Comparison of ENCODE assay signal across 24 cellular contexts in genomic region chr19:31656507-31656906, GRCh38.
DNase-seq lines count a peak whose midpoint lies in the region; TF ChIP-seq lines count a peak whose summit lies in the region.
"Had no signal": no experiment of that assay in that cellular context is flagged by ENCODE, and none has a peak within 500 bp of the region (broad histone marks: within the 10 kb centered on the region; RNA-seq: fewer than 3 reads in every experiment).

No MANE protein-coding gene starts in this region.

- no peak overlapping the region for H2AFZ ChIP-seq in Karpas-422 (ENCODE audit: low read length)

- H3K9ac ChIP-seq in Karpas-422 (ENCODE audit: low read length): no peak overlapping the region
- H3K9ac ChIP-seq: BLaER1 had no signal

- H3K27ac ChIP-seq in Karpas-422 (ENCODE audit: low read length) (no peak overlapping the region), caudate nucleus (ENCODE audit: low read depth, low read length) (no peak overlapping the region), transverse colon (no peak overlapping the region), ascending aorta (no peak overlapping the region)
- H3K27ac ChIP-seq: BLaER1 had no signal

- no peaks in the 10 kb centered on the region for H4K20me1 ChIP-seq in Karpas-422 (ENCODE audit: insufficient read depth, low read depth, low read length)
- H4K20me1 ChIP-seq: BLaER1 had no signal

- in situ Hi-C loops in transverse colon (cut with MboI; ENCODE audit: low pct_ligation_motif_present in 1 of 4, low pct_unique_long_range_greater_than_20kb in 1 of 4, low sequenced_read_pairs in 3 of 4): no loop called here
- in situ Hi-C loops in KBM-7 (cut with MboI; ENCODE audit: low pct_unique_long_range_greater_than_20kb, low sequenced_read_pairs): no loop called here

- H3K9me3 ChIP-seq in Karpas-422 (ENCODE audit: low read length) (no peaks in the 10 kb centered on the region), transverse colon (no peaks in the 10 kb centered on the region), ascending aorta (no peaks in the 10 kb centered on the region)
- H3K9me3 ChIP-seq: BE2C, BLaER1 had no signal

- no peak for TF ChIP-seq EP300 in transverse colon (IDR thresholded peaks at IDR 0.05; ENCODE audit: low read depth)

- no peak overlapping the region for H3K4me3 ChIP-seq in Karpas-422 (ENCODE audit: low read length)
- H3K4me3 ChIP-seq in transverse colon: no peak overlapping the region
- no peak overlapping the region for H3K4me3 ChIP-seq in ascending aorta
- H3K4me3 ChIP-seq: BLaER1, GM12878 had no signal

- H3K4me1 ChIP-seq in Karpas-422 (ENCODE audit: low read length) (peaks cover 12% of the 10 kb centered on the region), transverse colon (no peaks in the 10 kb centered on the region), ascending aorta (no peaks in the 10 kb centered on the region)
- H3K4me1 ChIP-seq: BE2C, BLaER1 had no signal

- H3K4me2 ChIP-seq in Karpas-422 (ENCODE audit: low read depth, low read length, poor library complexity, severe bottlenecking): no peak overlapping the region
- H3K4me2 ChIP-seq: BLaER1 had no signal

- no peaks in the 10 kb centered on the region for H3K9me2 ChIP-seq in Karpas-422 (replicated peaks; ENCODE audit: insufficient read depth, low read length)

- TF ChIP-seq POLR2A in transverse colon (IDR thresholded peaks at IDR 0.05): no peak

- intact Hi-C loops in transverse colon (cut with DNase I; ENCODE audit: low total_unique reads): no loop called here
- intact Hi-C loops in ascending aorta (cut with DNase I): no loop called here

- H3K79me2 ChIP-seq in Karpas-422 (ENCODE audit: low read length): no peaks in the 10 kb centered on the region

- no peaks in the 10 kb centered on the region for H3K36me3 ChIP-seq in Karpas-422 (ENCODE audit: insufficient read depth, low read length)
- no peaks in the 10 kb centered on the region for H3K36me3 ChIP-seq in transverse colon
- no peaks in the 10 kb centered on the region for H3K36me3 ChIP-seq in ascending aorta
- H3K36me3 ChIP-seq: BE2C, BLaER1 had no signal

- peak; percentile 20 for DNase-seq in Karpas-422
- peak in 34 of 61 donors; percentile 6 to 82 (median 24) for DNase-seq in caudate nucleus (lab: John Stamatoyannopoulos, UW)
- peak; percentile 8 for DNase-seq in inferior parietal cortex (ENCODE audit: extremely low spot score)
- peak; percentile 15 for DNase-seq in superior temporal gyrus (ENCODE audit: extremely low spot score)
- DNase-seq in transverse colon: no peak
- DNase-seq in ascending aorta (ENCODE audit: low spot score in 2 of 2): no peak
- no peak for DNase-seq in KBM-7
- DNase-seq: 8988T; ACHN; BE2C; C1 segment of cervical spinal cord; CD4-positive, alpha-beta memory T cell; CD4-positive, CD25-positive, alpha-beta regulatory T cell; CD8-positive, alpha-beta memory T cell; COR-L47; DMS 273 treated with DMSO at 0.1 percent for 48 hours; DMS153; DMS53; DMS79; DND-41; EL; GDM1 had no signal

- TF ChIP-seq CTCF in transverse colon (IDR thresholded peaks at IDR 0.05): no peak
- TF ChIP-seq CTCF in ascending aorta (IDR thresholded peaks at IDR 0.05): no peak

- H3K27me3 ChIP-seq in Karpas-422 (ENCODE audit: low read length) (no peaks in the 10 kb centered on the region), transverse colon (no peaks in the 10 kb centered on the region), ascending aorta (no peaks in the 10 kb centered on the region)
- H3K27me3 ChIP-seq: BE2C, BLaER1 had no signal

- WGBS in transverse colon (ENCODE audit: low coverage in 1 of 2), 2 donors: 93% methylated on average over 9 of the region's 9 CpGs; no CpG with 5 or more reads in 1 of the 2 donors

Comparison
In these comparisons a context has a peak if more than half of its experiments do, and no peak if none do; other contexts are left out.
1. DNase-seq: peak in Karpas-422 (single experiment), caudate nucleus (34 of 61), inferior parietal cortex (single experiment) and superior temporal gyrus (single experiment); none in transverse colon (single experiment), ascending aorta (0 of 2) and KBM-7 (single experiment).